8 cellular contexts compared by ENCODE assay signal in the genomic region with DNA sequence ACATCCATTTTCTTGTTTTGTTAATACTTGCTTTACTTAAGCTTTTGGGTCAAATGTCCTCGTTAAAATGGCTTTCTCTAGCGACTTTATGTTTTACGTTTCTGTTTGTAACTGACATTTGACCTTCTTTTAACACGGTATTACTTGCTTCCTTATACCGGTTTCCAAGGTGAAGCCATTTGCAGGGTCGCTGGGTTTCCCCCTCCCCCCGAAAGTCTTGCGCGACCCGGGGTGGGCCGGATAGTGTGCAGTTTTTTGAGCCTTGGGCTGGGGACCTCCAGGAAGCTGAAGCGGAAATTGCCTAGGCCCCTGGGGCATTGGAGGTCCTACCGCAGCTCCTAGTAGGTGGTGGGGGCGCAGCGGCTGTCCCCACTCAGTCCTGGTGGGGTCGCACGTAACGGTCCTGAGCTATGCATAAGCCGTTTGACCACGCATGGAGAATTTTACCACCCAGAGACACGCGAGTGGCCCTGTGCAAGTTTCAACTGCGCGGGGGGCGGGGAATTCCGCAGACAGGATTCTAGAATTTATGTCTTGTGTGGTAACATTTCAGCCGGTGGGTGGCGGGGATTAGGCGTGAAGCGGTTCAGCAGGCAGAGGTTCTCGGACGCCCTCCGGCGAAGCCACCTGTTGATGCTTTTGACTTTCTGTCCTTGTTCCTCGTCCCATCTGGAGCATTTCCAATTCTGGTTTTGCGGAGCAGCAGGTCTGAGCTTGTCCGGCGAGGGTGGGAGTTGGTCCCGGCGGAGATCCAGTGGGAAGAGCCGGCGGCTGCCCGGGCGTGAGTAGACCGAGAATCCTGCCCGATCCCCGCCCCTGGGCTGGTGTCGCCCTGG. TPM values are rescaled to one million over a fixed set of nuclear protein-coding genes. Genes with fewer than 3 reads are reported as not detected.
DNase-seq lines count a peak whose midpoint lies in the region; ATAC-seq lines count a peak whose summit lies in the region.

No MANE protein-coding gene starts in this region.

- H3K27me3 Mint-ChIP-seq in naive thymus-derived CD4-positive, alpha-beta T cell: peaks cover 0 to 2% (median 0%) of the 10 kb centered on the region in 5 donors
- H3K27me3 Mint-ChIP-seq in stimulated activated naive CD8-positive, alpha-beta T cell treated with anti-CD3 and anti-CD28 coated beads, Interleukin-15, amount 100 ng/mL, for 72 hours: no peaks in the 10 kb centered on the region

- peak overlapping the region; percentile 90 to 100 (median 98) for H3K27ac Mint-ChIP-seq in naive thymus-derived CD4-positive, alpha-beta T cell
- H3K27ac Mint-ChIP-seq in stimulated activated naive CD8-positive, alpha-beta T cell treated with anti-CD3 and anti-CD28 coated beads, Interleukin-15, amount 100 ng/mL, for 72 hours: peak overlapping the region; percentile 98 to 100

- peak overlapping the region; percentile 93 for H3K27ac ChIP-seq in naive thymus-derived CD4-positive, alpha-beta T cell (ENCODE audit: low read depth, low read length)

- no peaks in the 10 kb centered on the region for H3K27me3 ChIP-seq in naive thymus-derived CD4-positive, alpha-beta T cell (ENCODE audit: control insufficient read depth in 2 of 2, insufficient read depth in 2 of 2, low read length in 2 of 2)

- H3K9me3 Mint-ChIP-seq in naive thymus-derived CD4-positive, alpha-beta T cell: peaks cover 0 to 2% (median 0%) of the 10 kb centered on the region in 11 donors
- no peaks in the 10 kb centered on the region for H3K9me3 Mint-ChIP-seq in stimulated activated naive CD8-positive, alpha-beta T cell treated with anti-CD3 and anti-CD28 coated beads, Interleukin-15, amount 100 ng/mL, for 72 hours

- POLR2A ChIA-PET in naive thymus-derived CD4-positive, alpha-beta T cell (lab: Charles Lee): interaction anchor here (0.8 to 5.8 kb wide), 23 partner anchors 11 to 405 kb away, joined by 3 to 97 read pairs (median 9); a partner anchor contains a TSS

- peak overlapping the region; percentile 87 for H3K4me3 ChIP-seq in naive thymus-derived CD4-positive, alpha-beta T cell (ENCODE audit: low read length)

- peaks cover 0 to 8% (median 0%) of the 10 kb centered on the region in 3 experiments for H3K36me3 ChIP-seq in naive thymus-derived CD4-positive, alpha-beta T cell (ENCODE audit: control insufficient read depth in 2 of 3, insufficient read depth in 3 of 3, low read length in 3 of 3)

- peaks cover 5 to 41% (median 9%) of the 10 kb centered on the region in 5 donors for H3K36me3 Mint-ChIP-seq in naive thymus-derived CD4-positive, alpha-beta T cell

- H3K4me3 Mint-ChIP-seq in naive thymus-derived CD4-positive, alpha-beta T cell: peak overlapping the region; percentile 90 to 100 (median 97)
- H3K4me3 Mint-ChIP-seq in stimulated activated naive CD8-positive, alpha-beta T cell treated with anti-CD3 and anti-CD28 coated beads, Interleukin-15, amount 100 ng/mL, for 72 hours: peak overlapping the region; percentile 89 to 99

- peak; percentile 83 for DNase-seq in COLO668 (lab: John Stamatoyannopoulos, UW; ENCODE audit: unreplicated experiment)
- peak; percentile 97 for DNase-seq in OCI-M1 (lab: John Stamatoyannopoulos, UW)
- peak; percentile 91 for DNase-seq in activated T-cell treated with anti-CD3 and anti-CD28 coated beads, Interleukin-2, amount 50 U/mL, for 48 hours
- DNase-seq in fibroblast of gingiva (ENCODE audit: low read depth): peak; percentile 87
- peak; percentile 66 to 85 (median 79) for DNase-seq in naive thymus-derived CD4-positive, alpha-beta T cell
- peak; percentile 90 to 94 for DNase-seq in stimulated activated naive CD8-positive, alpha-beta T cell treated with anti-CD3 and anti-CD28 coated beads, Interleukin-15, amount 100 ng/mL, for 72 hours

- intact Hi-C loops in naive thymus-derived CD4-positive, alpha-beta T cell (cut with micrococcal nuclease): loop anchor here (1.0 to 5.0 kb wide), 16 partner anchors 11 to 1149 kb away; a partner anchor contains a TSS

- CTCF ChIA-PET in naive thymus-derived CD4-positive, alpha-beta T cell (lab: Charles Lee): interaction anchor here (0.5 to 5.7 kb wide), 14 partner anchors 17 to 405 kb away, joined by 3 to 68 read pairs (median 4); a partner anchor contains a TSS

- H3K9me3 ChIP-seq in naive thymus-derived CD4-positive, alpha-beta T cell (ENCODE audit: control insufficient read depth in 2 of 3, low read length in 3 of 3): no peaks in the 10 kb centered on the region

- H3K4me1 Mint-ChIP-seq in naive thymus-derived CD4-positive, alpha-beta T cell: peaks cover 31 to 64% (median 50%) of the 10 kb centered on the region in 7 donors
- peaks cover 45% of the 10 kb centered on the region for H3K4me1 Mint-ChIP-seq in stimulated activated naive CD8-positive, alpha-beta T cell treated with anti-CD3 and anti-CD28 coated beads, Interleukin-15, amount 100 ng/mL, for 72 hours

- peak; percentile 47 for ATAC-seq in GM19395 (IDR thresholded peaks at IDR 0.05; ENCODE audit: unreplicated experiment)
- ATAC-seq in HG03520 (IDR thresholded peaks at IDR 0.05; ENCODE audit: unreplicated experiment): peak; percentile 36
- peak; percentile 65 for ATAC-seq in naive thymus-derived CD4-positive, alpha-beta T cell
- peak; percentile 72 for ATAC-seq in stimulated activated naive CD8-positive, alpha-beta T cell treated with anti-CD3 and anti-CD28 coated beads, Interleukin-15, amount 100 ng/mL, for 72 hours

- H3K4me1 ChIP-seq in naive thymus-derived CD4-positive, alpha-beta T cell (ENCODE audit: control insufficient read depth in 2 of 2, insufficient read depth in 2 of 2, low read length in 2 of 2): peaks cover 23 to 36% of the 10 kb centered on the region in 2 donors

RNA-seq across cellular contexts. Expression of a gene that starts 2.4 kb away (rescaled TPM):
- 100 to 1,000 TPM; 168 to 253 (median 185) TPM for total RNA-seq in naive thymus-derived CD4-positive, alpha-beta T cell
- 10 to 100 TPM; 63.9 to 95.7 TPM for polyA plus RNA-seq in naive thymus-derived CD4-positive, alpha-beta T cell

RNA-seq across cellular contexts. Expression of a gene that starts 46.5 kb away (rescaled TPM):
- 100 to 1,000 TPM in 1 of 5 experiments, 10 to 100 TPM in 4; 18.3 to 109 (median 38.3) TPM for total RNA-seq in naive thymus-derived CD4-positive, alpha-beta T cell
- 100 to 1,000 TPM; 246 to 361 TPM for polyA plus RNA-seq in naive thymus-derived CD4-positive, alpha-beta T cell

RNA-seq across cellular contexts. Expression of a gene that starts 46.9 kb away (rescaled TPM):
- 10 to 100 TPM; 34.8 to 38.3 (median 36.1) TPM for total RNA-seq in naive thymus-derived CD4-positive, alpha-beta T cell
- 10 to 100 TPM; 20.8 to 27.0 TPM for polyA plus RNA-seq in naive thymus-derived CD4-positive, alpha-beta T cell

Comparison
In these comparisons a context has a peak if more than half of its experiments do, and no peak if none do; other contexts are left out.
1. Peak in every context shown above with its lines: DNase-seq, ATAC-seq, H3K4me3 ChIP-seq and H3K27ac ChIP-seq.